ENCODE assay signal across 12 cellular contexts in genomic region chr5:137666901-137667300, GRCh38.
DNase-seq lines count a peak whose midpoint lies in the region; ATAC-seq, FAIRE-seq and TF ChIP-seq lines count a peak whose summit lies in the region.
"Had no signal": no experiment of that assay in that cellular context is flagged by ENCODE, and none has a peak within 500 bp of the region (broad histone marks: within the 10 kb centered on the region; RNA-seq: fewer than 3 reads in every experiment).

No MANE protein-coding gene starts in this region.

- no peaks in the 10 kb centered on the region for H3K9me3 Mint-ChIP-seq in T-helper 2 cell treated with Interferon-gamma antibody and Interleukin-4, amounts not matched to agents 5 μg/mL and 100 μg/mL, for 36 hours

- H3K27me3 ChIP-seq in MM.1S (replicated peaks; ENCODE audit: insufficient read depth, low read length) (no peaks in the 10 kb centered on the region), ascending aorta (no peaks in the 10 kb centered on the region), pancreas (no peaks in the 10 kb centered on the region), GM23248 (replicated peaks; ENCODE audit: insufficient read depth) (no peaks in the 10 kb centered on the region)

- in situ Hi-C loops in GM23248 (cut with MboI) = no loop called here

- no peak for TF ChIP-seq CTCF in MM.1S (IDR thresholded peaks at IDR 0.05; ENCODE audit: low read length)
- TF ChIP-seq CTCF in ascending aorta (IDR thresholded peaks at IDR 0.05) = no peak
- TF ChIP-seq CTCF in pancreas (IDR thresholded peaks at IDR 0.05) = no peak

- no peak for DNase-seq in T-helper 2 cell treated with Interferon-gamma antibody and Interleukin-4, amounts not matched to agents 5 μg/mL and 100 μg/mL, for 36 hours (ENCODE audit: low spot score)
- DNase-seq in T-helper 2 cell = no peak
- no peak for DNase-seq in MM.1S
- no peak for DNase-seq in ascending aorta (ENCODE audit: low spot score in 2 of 2)
- DNase-seq in pancreas = no peak
- DNase-seq in GM23248 = no peak
- no peak for DNase-seq in HuH-7 (ENCODE audit: low spot score)
- DNase-seq: activated CD8-positive, alpha-beta memory T cell treated with anti-CD3 and anti-CD28 coated beads for 24 hours; DMS153 had no signal

- no peak overlapping the region for H3K9ac ChIP-seq in MM.1S (ENCODE audit: low read length)
- no peak overlapping the region for H3K9ac ChIP-seq in GM23248

- no peaks in the 10 kb centered on the region for H3K9me3 ChIP-seq in MM.1S (replicated peaks; ENCODE audit: insufficient read depth, low read length)
- H3K9me3 ChIP-seq in ascending aorta = no peaks in the 10 kb centered on the region
- no peaks in the 10 kb centered on the region for H3K9me3 ChIP-seq in pancreas
- H3K9me3 ChIP-seq in GM23248 (ENCODE audit: low read depth) = no peaks in the 10 kb centered on the region
- H3K9me3 ChIP-seq: A549 had no signal

- H3K9me2 ChIP-seq in MM.1S (replicated peaks; ENCODE audit: insufficient read depth, low read length) = no peaks in the 10 kb centered on the region
- no peaks in the 10 kb centered on the region for H3K9me2 ChIP-seq in GM23248 (ENCODE audit: insufficient read depth)

- no peaks in the 10 kb centered on the region for H3K27me3 Mint-ChIP-seq in T-helper 2 cell treated with Interferon-gamma antibody and Interleukin-4, amounts not matched to agents 5 μg/mL and 100 μg/mL, for 36 hours (ENCODE audit: low read depth)

- H3K4me3 ChIP-seq in MM.1S (ENCODE audit: low read length) (no peak overlapping the region), ascending aorta (no peak overlapping the region), pancreas (no peak overlapping the region), GM23248 (no peak overlapping the region)
- H3K4me3 ChIP-seq: A549 had no signal

- no peak for FAIRE-seq in pancreas (lab: Jason Lieb, UNC)
- FAIRE-seq: A549, urothelium cell line had no signal

- H2AFZ ChIP-seq in MM.1S (ENCODE audit: low read length) (peak overlapping the region; percentile 49; the same call in 1 of the 2 replicates), GM23248 (no peak overlapping the region)

- ATAC-seq in pancreas = peak in 2 of 4 donors; percentile 4 to 11
- ATAC-seq in GM21576 (IDR thresholded peaks at IDR 0.05; ENCODE audit: unreplicated experiment) = no peak

- WGBS in pancreas, 2 donors = 5 to 13% methylated on average over 2 of the region's 2 CpGs
- WGBS in GM23248 (ENCODE audit: low coverage in 1 of 2, low lambda C conversion rate in 2 of 2, missing lambda C conversion rate in 2 of 2), 2 experiments = 58 to 60% methylated on average over 2 of the region's 2 CpGs

- H4K20me1 ChIP-seq in MM.1S (ENCODE audit: insufficient read depth, low read length) = no peaks in the 10 kb centered on the region
- no peaks in the 10 kb centered on the region for H4K20me1 ChIP-seq in GM23248 (ENCODE audit: insufficient read depth)

- H3K4me1 ChIP-seq in MM.1S (ENCODE audit: low read length) (peaks cover 19% of the 10 kb centered on the region), ascending aorta (peaks cover 4 to 21% of the 10 kb centered on the region in 2 donors), pancreas (peaks cover 24 to 41% (median 35%) of the 10 kb centered on the region in 3 donors), GM23248 (ENCODE audit: insufficient read depth) (peaks cover 7% of the 10 kb centered on the region; the same call in 1 of the 2 replicates)

- H3K27ac ChIP-seq in MM.1S (ENCODE audit: low read length) = peak overlapping the region; percentile 20; the same call in 1 of the 2 replicates
- peak overlapping the region; percentile 79 to 88 for H3K27ac ChIP-seq in ascending aorta
- H3K27ac ChIP-seq in pancreas = peak overlapping the region; percentile 35 to 90 (median 74)
- H3K27ac ChIP-seq in GM23248 = no peak overlapping the region
- H3K27ac ChIP-seq: A549 had no signal

- no peaks in the 10 kb centered on the region for H3K79me2 ChIP-seq in MM.1S (ENCODE audit: low read length)
- no peaks in the 10 kb centered on the region for H3K79me2 ChIP-seq in GM23248 (ENCODE audit: insufficient read depth)

- H3K4me2 ChIP-seq in MM.1S (ENCODE audit: low read depth, low read length) = peak overlapping the region; percentile 42
- H3K4me2 ChIP-seq in GM23248 (ENCODE audit: unreplicated experiment) = no peak overlapping the region
- H3K4me2 ChIP-seq: A549 had no signal

- peak overlapping the region; percentile 62 for H3K27ac Mint-ChIP-seq in T-helper 2 cell treated with Interferon-gamma antibody and Interleukin-4, amounts not matched to agents 5 μg/mL and 100 μg/mL, for 36 hours

- H3K36me3 ChIP-seq in MM.1S (replicated peaks; ENCODE audit: insufficient read depth, low read length) = no peaks in the 10 kb centered on the region
- peaks cover 0 to 3% of the 10 kb centered on the region in 2 donors for H3K36me3 ChIP-seq in ascending aorta
- no peaks in the 10 kb centered on the region for H3K36me3 ChIP-seq in pancreas
- no peaks in the 10 kb centered on the region for H3K36me3 ChIP-seq in GM23248 (ENCODE audit: low read depth)

- intact Hi-C loops in ascending aorta (cut with DNase I) = no loop called here
- intact Hi-C loops in pancreas (cut with DNase I) = no loop called here

- peak overlapping the region; percentile 34 for H3K4me3 Mint-ChIP-seq in T-helper 2 cell treated with Interferon-gamma antibody and Interleukin-4, amounts not matched to agents 5 μg/mL and 100 μg/mL, for 36 hours

- peaks cover 21% of the 10 kb centered on the region for H3K4me1 Mint-ChIP-seq in T-helper 2 cell treated with Interferon-gamma antibody and Interleukin-4, amounts not matched to agents 5 μg/mL and 100 μg/mL, for 36 hours (ENCODE audit: low read depth)

- H3K36me3 Mint-ChIP-seq in T-helper 2 cell treated with Interferon-gamma antibody and Interleukin-4, amounts not matched to agents 5 μg/mL and 100 μg/mL, for 36 hours (ENCODE audit: low read depth) = no peaks in the 10 kb centered on the region

- H3F3A ChIP-seq in MM.1S (ENCODE audit: insufficient read depth, low read length) = no peaks in the 10 kb centered on the region
- 0 out of 2 replicates have a peak, but pooled peaks cover 13% of the 10 kb centered on the region for H3F3A ChIP-seq in GM23248 (ENCODE audit: insufficient read depth)
